ENCODE assay signal across 11 cellular contexts in genomic region chr17:34255381-34255732, GRCh38. TPM values are rescaled to one million over a fixed set of nuclear protein-coding genes. Genes with fewer than 3 reads are reported as not detected.
DNase-seq lines count a peak whose midpoint lies in the region; ATAC-seq and TF ChIP-seq lines count a peak whose summit lies in the region.
"Had no signal": no experiment of that assay in that cellular context is flagged by ENCODE, and none has a peak within 500 bp of the region (broad histone marks: within the 10 kb centered on the region; RNA-seq: fewer than 3 reads in every experiment).

No MANE protein-coding gene starts in this region.

- TF ChIP-seq POLR2A in suprapubic skin (IDR thresholded peaks at IDR 0.05), result peak in 1 of 2 donors; percentile 5

- H3K9me2 ChIP-seq in Karpas-422 (replicated peaks; ENCODE audit: insufficient read depth, low read length), result no peaks in the 10 kb centered on the region

- peaks cover 41% of the 10 kb centered on the region for H3K4me1 ChIP-seq in HUES64 (ENCODE audit: insufficient read depth, low read length)
- peaks cover 64% of the 10 kb centered on the region for H3K4me1 ChIP-seq in lower lobe of right lung
- peaks cover 59% of the 10 kb centered on the region for H3K4me1 ChIP-seq in suprapubic skin
- no peaks in the 10 kb centered on the region for H3K4me1 ChIP-seq in Karpas-422 (ENCODE audit: low read length)

- H2AFZ ChIP-seq in Karpas-422 (ENCODE audit: low read length), result no peak overlapping the region

- no peaks in the 10 kb centered on the region for H4K20me1 ChIP-seq in Karpas-422 (ENCODE audit: insufficient read depth, low read depth, low read length)

- no peaks in the 10 kb centered on the region for H3K79me2 ChIP-seq in Karpas-422 (ENCODE audit: low read length)

- H3K4me2 ChIP-seq in Karpas-422 (ENCODE audit: low read depth, low read length, poor library complexity, severe bottlenecking), result no peak overlapping the region

- H3K4me1 Mint-ChIP-seq in chondrocyte (ENCODE audit: low read depth), result peaks cover 82% of the 10 kb centered on the region

- no peaks in the 10 kb centered on the region for H3K36me3 ChIP-seq in HUES64 (ENCODE audit: insufficient read depth, low read length)
- H3K36me3 ChIP-seq in lower lobe of right lung, result no peaks in the 10 kb centered on the region
- no peaks in the 10 kb centered on the region for H3K36me3 ChIP-seq in suprapubic skin
- H3K36me3 ChIP-seq in Karpas-422 (ENCODE audit: insufficient read depth, low read length), result no peaks in the 10 kb centered on the region

- no peak for TF ChIP-seq EP300 in suprapubic skin (IDR thresholded peaks at IDR 0.05)

- H3K27ac ChIP-seq in HUES64 (ENCODE audit: low read depth, low read length) (peak overlapping the region; percentile 88), lower lobe of right lung (peak overlapping the region; percentile 71), suprapubic skin (peak overlapping the region; percentile 86), Karpas-422 (ENCODE audit: low read length) (no peak overlapping the region)

- 45% methylated on average over 5 of the region's 5 CpGs for WGBS in HUES64
- WGBS in suprapubic skin, result 26% methylated on average over 5 of the region's 5 CpGs

- H3K27me3 ChIP-seq in HUES64 (ENCODE audit: insufficient read depth, low read length) (no peaks in the 10 kb centered on the region), lower lobe of right lung (ENCODE audit: low read depth) (no peaks in the 10 kb centered on the region), suprapubic skin (no peaks in the 10 kb centered on the region), Karpas-422 (ENCODE audit: low read length) (no peaks in the 10 kb centered on the region)

- in situ Hi-C loops in KBM-7 (cut with MboI; ENCODE audit: low pct_unique_long_range_greater_than_20kb, low sequenced_read_pairs), result no loop called here

- intact Hi-C loops in lower lobe of right lung (cut with DNase I), result no loop called here

- H3K36me3 Mint-ChIP-seq in chondrocyte (ENCODE audit: low read depth), result no peaks in the 10 kb centered on the region

- peak overlapping the region; percentile 74 for H3K4me3 Mint-ChIP-seq in chondrocyte (ENCODE audit: unreplicated experiment)

- H3K9me3 Mint-ChIP-seq in chondrocyte (ENCODE audit: low read depth), result no peaks in the 10 kb centered on the region

- TF ChIP-seq CTCF in chondrocyte (IDR thresholded peaks at IDR 0.05) (no peak), lower lobe of right lung (IDR thresholded peaks at IDR 0.05) (no peak), suprapubic skin (IDR thresholded peaks at IDR 0.05) (no peak)

- ATAC-seq in lower lobe of right lung (no peak), GM21825 (IDR thresholded peaks at IDR 0.05; ENCODE audit: unreplicated experiment) (no peak)

- H3K27ac Mint-ChIP-seq in chondrocyte (ENCODE audit: unreplicated experiment), result peak overlapping the region; percentile 97

- peak overlapping the region; percentile 52 for H3K4me3 ChIP-seq in HUES64 (ENCODE audit: low read length)
- peak overlapping the region; percentile 51 for H3K4me3 ChIP-seq in lower lobe of right lung
- H3K4me3 ChIP-seq in suprapubic skin, result peak overlapping the region; percentile 39
- no peak overlapping the region for H3K4me3 ChIP-seq in Karpas-422 (ENCODE audit: low read length)

- H3K9ac ChIP-seq in HUES64 (ENCODE audit: low read depth, low read length) (peak overlapping the region; percentile 20; the same call in 1 of the 2 replicates), Karpas-422 (ENCODE audit: low read length) (no peak overlapping the region)

- H3K9me3 ChIP-seq in HUES64 (ENCODE audit: insufficient read depth, low read depth, low read length) (no peaks in the 10 kb centered on the region), lower lobe of right lung (no peaks in the 10 kb centered on the region), suprapubic skin (no peaks in the 10 kb centered on the region), Karpas-422 (ENCODE audit: low read length) (no peaks in the 10 kb centered on the region)

- DNase-seq in chondrocyte (ENCODE audit: low spot score) (no peak), lower lobe of right lung (no peak), suprapubic skin (ENCODE audit: low spot score in 2 of 2) (no peak), cerebellar cortex (ENCODE audit: low spot score) (no peak), KBM-7 (no peak), Karpas-422 (no peak)
- DNase-seq: activated naive CD4-positive, alpha-beta T cell; NCI-H2081 had no signal

- no peaks in the 10 kb centered on the region for H3K27me3 Mint-ChIP-seq in chondrocyte (ENCODE audit: low read depth)

RNA-seq across cellular contexts. Expression of gene CCL2, which starts 0.3 kb away (rescaled TPM):
- polyA plus RNA-seq in HUES64 (2013, experiment 1 of 2), result 7.9 TPM
- polyA plus RNA-seq in HUES64 (2013, experiment 2 of 2), result 10.8 TPM
- total RNA-seq in chondrocyte (15.4 to 42.1 TPM (median 36.6 TPM) in 3 replicates), lower lobe of right lung (34.1 TPM), suprapubic skin (10 to 100 TPM in 2 of 4 donors, 1 to 10 TPM in 2; 7.1 to 26.9 (median 14.0) TPM)
- total RNA-seq in Karpas-422 (2014; rRNA removed; shearing (Covaris generic); ENCODE audit: low replicate concordance), result not detected in 2 replicates

RNA-seq across cellular contexts. Expression of gene CCL7, which starts 14.7 kb away (rescaled TPM):
- not detected for polyA plus RNA-seq in HUES64 (2013, experiment 1 of 2)
- not detected for polyA plus RNA-seq in HUES64 (2013, experiment 2 of 2)
- total RNA-seq in chondrocyte (not detected in 3 replicates), lower lobe of right lung (not detected), suprapubic skin (1 to 10 TPM in 1 of 4 donors, not detected in 3; 1.5 TPM)
- not detected in 2 replicates for total RNA-seq in Karpas-422 (2014; rRNA removed; shearing (Covaris generic); ENCODE audit: low replicate concordance)
- total RNA-seq: T-helper 1 cell treated with Interleukin-12 subunit alpha and Interleukin-12 subunit beta and Interleukin-4 antibody, amounts not matched to agents 30 ng/mL and 1 ng/mL, for 36 hours had no signal

RNA-seq across cellular contexts. Expression of gene CCL11, which starts 30.2 kb away (rescaled TPM):
- not detected for polyA plus RNA-seq in HUES64 (2013, experiment 1 of 2)
- not detected for polyA plus RNA-seq in HUES64 (2013, experiment 2 of 2)
- total RNA-seq in chondrocyte, result not detected in 3 replicates
- total RNA-seq in lower lobe of right lung, result 1.1 TPM
- not detected for total RNA-seq in suprapubic skin
- total RNA-seq in Karpas-422 (2014; rRNA removed; shearing (Covaris generic); ENCODE audit: low replicate concordance), result not detected in 2 replicates
- total RNA-seq: T-helper 1 cell treated with Interleukin-12 subunit alpha and Interleukin-12 subunit beta and Interleukin-4 antibody, amounts not matched to agents 30 ng/mL and 1 ng/mL, for 36 hours had no signal
